In genomic region chr11:64322925-64323260, GRCh38 we compare ENCODE assay signal across 35 cellular contexts. TPM values are rescaled to one million over a fixed set of nuclear protein-coding genes. Genes with fewer than 3 reads are reported as not detected.
DNase-seq lines count a peak whose midpoint lies in the region; ATAC-seq and TF ChIP-seq lines count a peak whose summit lies in the region.
"Had no signal": no experiment of that assay in that cellular context is flagged by ENCODE, and none has a peak within 500 bp of the region (broad histone marks: within the 10 kb centered on the region; RNA-seq: fewer than 3 reads in every experiment).

No MANE protein-coding gene starts in this region.

- TF ChIP-seq EP300 in upper lobe of left lung (IDR thresholded peaks at IDR 0.05), result no peak

- no peaks in the 10 kb centered on the region for H3K9me3 ChIP-seq in upper lobe of left lung
- H3K9me3 ChIP-seq: gastroesophageal sphincter, left lung had no signal

- no peaks in the 10 kb centered on the region for H3K9me3 Mint-ChIP-seq in stimulated activated naive CD8-positive, alpha-beta T cell treated with anti-CD3 and anti-CD28 coated beads, Interleukin-15, amount 100 ng/mL, for 72 hours
- peaks cover 14% of the 10 kb centered on the region for H3K9me3 Mint-ChIP-seq in glutamatergic neuron (ENCODE audit: unreplicated experiment)
- H3K9me3 Mint-ChIP-seq: activated naive CD8-positive, alpha-beta T cell treated with anti-CD3 and anti-CD28 coated beads, Interleukin-2, amount 10 ng/mL, durations not matched to agents 7 days and 5 days; CD8-positive, alpha-beta T cell; immature natural killer cell; natural killer cell had no signal

- peaks cover 0 to 13% (median 10%) of the 10 kb centered on the region in 4 donors for H3K36me3 ChIP-seq in upper lobe of left lung

- no peaks in the 10 kb centered on the region for H3K27me3 Mint-ChIP-seq in stimulated activated naive CD8-positive, alpha-beta T cell treated with anti-CD3 and anti-CD28 coated beads, Interleukin-15, amount 100 ng/mL, for 72 hours
- peaks cover 11% of the 10 kb centered on the region for H3K27me3 Mint-ChIP-seq in glutamatergic neuron (ENCODE audit: unreplicated experiment)
- H3K27me3 Mint-ChIP-seq: activated naive CD8-positive, alpha-beta T cell treated with anti-CD3 and anti-CD28 coated beads, Interleukin-2, amount 10 ng/mL, durations not matched to agents 7 days and 5 days had no signal

- ATAC-seq in stimulated activated naive CD8-positive, alpha-beta T cell treated with anti-CD3 and anti-CD28 coated beads, Interleukin-15, amount 100 ng/mL, for 72 hours, result no peak
- ATAC-seq in stimulated activated naive CD8-positive, alpha-beta T cell treated with anti-CD3 and anti-CD28 coated beads, Interleukin-15, Interleukin-2, amounts not matched to agents 100 U/mL and 50 U/mL, for 24 hours, result no peak
- ATAC-seq in upper lobe of left lung (ENCODE audit: low FRiP score in 2 of 2) (no peak), GM18868 (IDR thresholded peaks at IDR 0.05; ENCODE audit: unreplicated experiment) (no peak)
- ATAC-seq: CD8-positive, alpha-beta T cell; gastroesophageal sphincter; left lung; natural killer cell had no signal

- TF ChIP-seq CTCF in glutamatergic neuron (IDR thresholded peaks at IDR 0.05; ENCODE audit: partially characterized antibody, unreplicated experiment) (no peak), upper lobe of left lung (IDR thresholded peaks at IDR 0.05) (no peak)

- H3K4me3 ChIP-seq in upper lobe of left lung, result no peak overlapping the region
- H3K4me3 ChIP-seq: gastroesophageal sphincter, GM23248, left lung, PC-9, skin epidermis, tibial nerve had no signal

- DNase-seq in stimulated activated naive CD8-positive, alpha-beta T cell treated with anti-CD3 and anti-CD28 coated beads, Interleukin-15, amount 100 ng/mL, for 72 hours, result no peak
- DNase-seq in stimulated activated naive CD8-positive, alpha-beta T cell treated with anti-CD3 and anti-CD28 coated beads, Interleukin-15, Interleukin-2, amounts not matched to agents 100 U/mL and 50 U/mL, for 24 hours, result no peak
- DNase-seq in glutamatergic neuron (peak; percentile 32), upper lobe of left lung (no peak)
- DNase-seq in stimulated activated CD4-positive, alpha-beta T cell treated with anti-CD3 and anti-CD28 coated beads, Interleukin-12 subunit alpha, Interleukin-12 subunit beta, amount 100 ng/mL, for 4 hours, result no peak
- DNase-seq: activated CD4-positive, alpha-beta T cell treated with anti-CD3 and anti-CD28 coated beads for 48 hours; activated CD8-positive, alpha-beta memory T cell treated with anti-CD3 and anti-CD28 coated beads for 24 hours; activated effector memory CD4-positive, alpha-beta T cell treated with anti-CD3 and anti-CD28 coated beads, Interleukin-2, amount 50 U/mL, for 16 hours; activated naive CD8-positive, alpha-beta T cell treated with anti-CD3 and anti-CD28 coated beads, Interleukin-2, amount 10 ng/mL, durations not matched to agents 7 days and 5 days; AML-193; caudate nucleus; CD8-positive, alpha-beta T cell; dermis blood vessel endothelial cell; GM23248; hypothalamus; immature natural killer cell; left lung; midbrain; natural killer cell; NCI-H1092; NCI-H187; NCI-H2171; NCI-H526 treated with DMSO at 0.1 percent for 48 hours; SIG-M5; stimulated activated CD4-positive, alpha-beta T cell treated with anti-CD3 and anti-CD28 coated beads, Interleukin-1b, Interleukin-23, amount 100 ng/mL, for 48 hours; stimulated activated CD8-positive, alpha-beta memory T cell treated with anti-CD3 and anti-CD28 coated beads, Interleukin-4, amount 100 ng/mL, for 48 hours; T-helper 9 cell had no signal

- no peak for TF ChIP-seq POLR2A in upper lobe of left lung (IDR thresholded peaks at IDR 0.05)

- H3K27ac ChIP-seq in upper lobe of left lung, result peak overlapping the region in 3 of 4 donors; percentile 69 to 97 (median 90)
- H3K27ac ChIP-seq: gastroesophageal sphincter, GM23248, PC-9, tibial nerve had no signal

- no peak overlapping the region for H3K4me3 Mint-ChIP-seq in stimulated activated naive CD8-positive, alpha-beta T cell treated with anti-CD3 and anti-CD28 coated beads, Interleukin-15, amount 100 ng/mL, for 72 hours
- no peak overlapping the region for H3K4me3 Mint-ChIP-seq in glutamatergic neuron (ENCODE audit: unreplicated experiment)
- H3K4me3 Mint-ChIP-seq: activated naive CD8-positive, alpha-beta T cell treated with anti-CD3 and anti-CD28 coated beads, Interleukin-2, amount 10 ng/mL, durations not matched to agents 7 days and 5 days; CD8-positive, alpha-beta T cell; immature natural killer cell; natural killer cell had no signal

- peaks cover 6% of the 10 kb centered on the region for H3K36me3 Mint-ChIP-seq in glutamatergic neuron (ENCODE audit: unreplicated experiment)
- H3K36me3 Mint-ChIP-seq: natural killer cell had no signal

- 71 to 75% methylated on average over 5 to 7 of the region's 7 CpGs for WGBS in upper lobe of left lung, 2 donors

- H3K27me3 ChIP-seq in upper lobe of left lung, result no peaks in the 10 kb centered on the region
- H3K27me3 ChIP-seq: gastroesophageal sphincter, left lung, tibial nerve had no signal

- H3K4me1 ChIP-seq in upper lobe of left lung, result peaks cover 18 to 47% (median 32%) of the 10 kb centered on the region in 4 donors

- peaks cover 40% of the 10 kb centered on the region for H3K4me1 Mint-ChIP-seq in stimulated activated naive CD8-positive, alpha-beta T cell treated with anti-CD3 and anti-CD28 coated beads, Interleukin-15, amount 100 ng/mL, for 72 hours
- H3K4me1 Mint-ChIP-seq in glutamatergic neuron (ENCODE audit: low read depth, unreplicated experiment), result peaks cover 14% of the 10 kb centered on the region

- peak overlapping the region; percentile 28 to 75 for H3K27ac Mint-ChIP-seq in stimulated activated naive CD8-positive, alpha-beta T cell treated with anti-CD3 and anti-CD28 coated beads, Interleukin-15, amount 100 ng/mL, for 72 hours
- no peak overlapping the region for H3K27ac Mint-ChIP-seq in glutamatergic neuron (ENCODE audit: unreplicated experiment)
- H3K27ac Mint-ChIP-seq: activated naive CD8-positive, alpha-beta T cell treated with anti-CD3 and anti-CD28 coated beads, Interleukin-2, amount 10 ng/mL, durations not matched to agents 7 days and 5 days; CD8-positive, alpha-beta T cell had no signal

RNA-seq across cellular contexts. Expression of gene PRDX5, which starts 5.0 kb away (rescaled TPM):
- total RNA-seq in glutamatergic neuron (ENCODE audit: unreplicated experiment) (418 TPM), upper lobe of left lung (100 to 1,000 TPM; 146 to 493 (median 309) TPM)

RNA-seq across cellular contexts. Expression of gene TRMT112, which starts 5.5 kb away (rescaled TPM):
- total RNA-seq in glutamatergic neuron (ENCODE audit: unreplicated experiment) (93.1 TPM), upper lobe of left lung (100 to 1,000 TPM; 110 to 215 (median 170) TPM)

RNA-seq across cellular contexts. Expression of gene CCDC88B, which starts 17.1 kb away (rescaled TPM):
- total RNA-seq in glutamatergic neuron (ENCODE audit: unreplicated experiment) (83.6 TPM), upper lobe of left lung (100 to 1,000 TPM in 1 of 6 donors, 10 to 100 TPM in 5; 12.6 to 138 (median 37.2) TPM)

RNA-seq across cellular contexts. Expression of gene ESRRA, which starts 17.6 kb away (rescaled TPM):
- total RNA-seq in glutamatergic neuron (ENCODE audit: unreplicated experiment) (69.9 TPM), upper lobe of left lung (100 to 1,000 TPM in 1 of 6 donors, 10 to 100 TPM in 5; 42.7 to 109 (median 80.6) TPM)

RNA-seq across cellular contexts. Expression of gene CATSPERZ, which starts 22.7 kb away (rescaled TPM):
- not detected for total RNA-seq in glutamatergic neuron (ENCODE audit: unreplicated experiment)
- total RNA-seq in upper lobe of left lung, result 10 to 100 TPM in 1 of 6 donors, 1 to 10 TPM in 1, under 1 TPM in 2, not detected in 2; 0.51 to 62.9 (median 2.5) TPM
- total RNA-seq: activated naive CD8-positive, alpha-beta T cell treated with anti-CD3 and anti-CD28 coated beads, Interleukin-2, amount 10 ng/mL, durations not matched to agents 7 days and 5 days; astrocyte; CD8-positive, alpha-beta T cell; dermis blood vessel endothelial cell; gastroesophageal sphincter; GM23248; left lung; omental fat pad; PC-9; renal cortical epithelial cell; tibial nerve had no signal
